ENCODE assay signal across 9 cellular contexts in the genomic region with DNA sequence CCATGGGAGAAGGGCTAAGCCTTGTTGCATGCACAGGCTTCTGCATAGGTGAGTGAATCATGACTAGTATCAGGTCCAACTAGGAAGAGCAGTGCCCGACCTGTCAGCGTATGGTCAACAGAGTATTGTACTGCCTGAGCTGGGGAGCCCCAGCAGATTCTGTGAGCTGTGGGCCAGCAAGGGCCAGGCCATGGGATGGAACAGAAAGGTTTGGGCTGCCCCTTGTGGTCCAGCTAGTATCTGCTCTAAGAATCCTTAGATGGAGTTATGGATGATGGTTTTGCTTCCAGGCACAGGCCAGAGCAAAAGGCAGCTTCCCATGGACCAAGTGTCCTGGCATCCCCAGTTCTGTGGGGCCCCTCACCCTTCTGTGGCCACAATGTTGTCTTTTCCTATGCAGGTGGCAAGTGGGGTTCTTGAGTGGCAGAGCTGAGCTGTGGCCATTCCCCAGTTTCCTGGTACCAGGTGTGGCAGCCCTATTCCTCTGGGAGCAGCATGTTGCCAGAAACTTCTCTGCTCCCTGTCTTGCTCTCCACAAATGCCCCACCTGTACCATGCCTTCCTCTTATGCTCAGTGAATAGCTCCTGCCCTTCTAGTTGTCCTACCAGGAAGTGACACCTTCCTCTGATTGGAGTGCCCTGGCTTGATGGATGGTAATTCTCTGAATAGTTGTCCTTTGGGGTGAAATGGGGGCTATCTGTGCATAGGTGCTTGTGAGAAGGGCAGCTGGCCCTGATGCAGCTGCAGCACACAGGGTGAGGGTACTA. TPM values are rescaled to one million over a fixed set of nuclear protein-coding genes. Genes with fewer than 3 reads are reported as not detected.
"Had no signal": no experiment of that assay in that cellular context is flagged by ENCODE, and none has a peak within 500 bp of the region (broad histone marks: within the 10 kb centered on the region; RNA-seq: fewer than 3 reads in every experiment).

No MANE protein-coding gene starts in this region.

RNA-seq across cellular contexts. Expression of a gene that starts 25.8 kb away (rescaled TPM):
- total RNA-seq: esophagus muscularis mucosa, fibroblast of lung, heart right ventricle, kidney epithelial cell, left ventricle myocardium superior, mononuclear cell, osteoblast, sciatic nerve, smooth muscle cell had no signal
- polyA plus RNA-seq: fibroblast of lung, heart right ventricle, smooth muscle cell had no signal
